ENCODE assay signal across 22 cellular contexts in the genomic region with DNA sequence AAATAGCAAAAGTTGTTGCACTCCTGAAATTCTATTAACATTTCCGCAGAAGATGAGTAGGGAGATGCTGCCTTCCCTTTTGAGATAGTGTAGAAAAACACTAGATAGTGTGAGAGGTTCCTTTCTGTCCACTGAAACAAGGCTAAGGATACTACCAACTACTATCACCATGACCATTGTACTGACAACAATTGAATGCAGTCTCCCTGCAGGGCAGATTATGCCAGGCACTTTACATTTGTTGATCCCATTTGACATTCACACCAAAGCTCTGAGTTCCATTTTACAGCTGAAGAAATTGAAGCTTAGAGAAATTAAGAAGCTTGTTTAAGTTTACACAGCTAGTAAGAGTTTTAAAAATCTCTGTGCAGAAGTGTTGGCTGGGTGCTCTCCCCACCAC. TPM values are rescaled to one million over a fixed set of nuclear protein-coding genes. Genes with fewer than 3 reads are reported as not detected.
"Had no signal": no experiment of that assay in that cellular context is flagged by ENCODE, and none has a peak within 500 bp of the region (broad histone marks: within the 10 kb centered on the region; RNA-seq: fewer than 3 reads in every experiment).

No MANE protein-coding gene starts in this region.

- H3K4me3 ChIP-seq: ascending aorta, K562 had no signal

- H3K4me3 Mint-ChIP-seq: activated CD4-positive, alpha-beta T cell treated with anti-CD3 and anti-CD28 coated beads, Interleukin-2, amount 10 ng/mL, durations not matched to agents 24 days and 14 days; activated CD8-positive, alpha-beta memory T cell treated with anti-CD3 and anti-CD28 coated beads, Interleukin-2, amount 10 ng/mL, durations not matched to agents 7 days and 5 days; activated naive CD8-positive, alpha-beta T cell treated with anti-CD3 and anti-CD28 coated beads, Interleukin-2, amount 50 U/mL, for 24 hours; activated T-cell treated with anti-CD3 and anti-CD28 coated beads, Interleukin-2, amount 50 U/mL, for 24 hours; brain; T-helper 1 cell treated with Interleukin-12 subunit alpha and Interleukin-12 subunit beta and Interleukin-4 antibody, amounts not matched to agents 30 μg/mL and 1 μg/mL, for 36 hours had no signal

- DNase-seq: activated CD4-positive, alpha-beta T cell treated with anti-CD3 and anti-CD28 coated beads for 1 hour; activated CD4-positive, alpha-beta T cell treated with anti-CD3 and anti-CD28 coated beads, Interleukin-2, amount 50 U/mL, for 48 hours; activated CD8-positive, alpha-beta memory T cell treated with anti-CD3 and anti-CD28 coated beads, Interleukin-2, amount 10 ng/mL, durations not matched to agents 7 days and 5 days; activated effector memory CD4-positive, alpha-beta T cell treated with anti-CD3 and anti-CD28 coated beads, Interleukin-2, amount 50 U/mL, for 16 hours; activated naive CD4-positive, alpha-beta T cell treated with Interleukin-2 at 50 U/mL for 16 hours; activated naive CD8-positive, alpha-beta T cell treated with anti-CD3 and anti-CD28 coated beads, Interleukin-2, amount 50 U/mL, for 24 hours; activated T-cell treated with anti-CD3 and anti-CD28 coated beads, Interleukin-2, amount 50 U/mL, for 24 hours; amniotic stem cell; Kasumi-1; NCI-H1048; NCI-H146; NCI-H187 treated with DMSO at 0.1 percent for 48 hours; NCI-H2081 treated with DMSO at 0.1 percent for 48 hours; NCI-H446; NCI-H524; PC-3; SHP77 treated with DMSO at 0.1 percent for 48 hours had no signal

- H3K4me1 ChIP-seq: ascending aorta had no signal

- H3K27me3 ChIP-seq: ascending aorta had no signal

- H3K27ac ChIP-seq: ascending aorta had no signal

- H3K27me3 Mint-ChIP-seq: activated CD4-positive, alpha-beta T cell treated with anti-CD3 and anti-CD28 coated beads, Interleukin-2, amount 10 ng/mL, durations not matched to agents 24 days and 14 days; activated CD8-positive, alpha-beta memory T cell treated with anti-CD3 and anti-CD28 coated beads, Interleukin-2, amount 10 ng/mL, durations not matched to agents 7 days and 5 days; activated naive CD8-positive, alpha-beta T cell treated with anti-CD3 and anti-CD28 coated beads, Interleukin-2, amount 50 U/mL, for 24 hours; activated T-cell treated with anti-CD3 and anti-CD28 coated beads, Interleukin-2, amount 50 U/mL, for 24 hours; brain had no signal

- H3K36me3 Mint-ChIP-seq: brain had no signal

- H3K27ac Mint-ChIP-seq: activated CD4-positive, alpha-beta T cell treated with anti-CD3 and anti-CD28 coated beads, Interleukin-2, amount 10 ng/mL, durations not matched to agents 24 days and 14 days; activated CD8-positive, alpha-beta memory T cell treated with anti-CD3 and anti-CD28 coated beads, Interleukin-2, amount 10 ng/mL, durations not matched to agents 7 days and 5 days; activated T-cell treated with anti-CD3 and anti-CD28 coated beads, Interleukin-2, amount 50 U/mL, for 24 hours; brain; T-helper 1 cell treated with Interleukin-12 subunit alpha and Interleukin-12 subunit beta and Interleukin-4 antibody, amounts not matched to agents 30 μg/mL and 1 μg/mL, for 36 hours had no signal

- H3K36me3 ChIP-seq: ascending aorta had no signal

- FAIRE-seq: K562 had no signal

- H3K4me1 Mint-ChIP-seq: brain had no signal

RNA-seq across cellular contexts. Expression of a gene that starts 55.0 kb away (rescaled TPM):
- total RNA-seq: K562, PC-3 had no signal
- polyA plus RNA-seq: K562 had no signal
